In the genomic region with DNA sequence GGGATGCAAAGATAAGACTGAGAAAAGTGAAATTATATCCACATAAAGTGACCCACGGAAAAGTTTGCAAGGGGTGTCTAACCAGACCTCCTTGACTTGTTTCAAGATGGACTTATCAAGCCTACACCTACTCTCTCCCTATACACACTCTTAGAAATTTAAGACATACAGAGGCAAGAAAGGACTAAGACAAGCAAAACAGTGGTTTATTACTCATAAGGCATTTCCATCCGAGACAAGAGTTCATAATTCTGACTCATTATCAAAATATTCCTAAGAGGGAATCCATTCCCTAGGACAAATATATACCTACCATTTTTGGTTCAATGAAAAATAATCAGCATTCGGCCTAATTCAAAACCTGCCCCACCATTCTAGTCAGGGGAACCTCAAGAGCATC, we compare ENCODE assay signal across 23 cellular contexts.
DNase-seq lines count a peak whose midpoint lies in the region; ATAC-seq and TF ChIP-seq lines count a peak whose summit lies in the region.
"Had no signal": no experiment of that assay in that cellular context is flagged by ENCODE, and none has a peak within 500 bp of the region (broad histone marks: within the 10 kb centered on the region; RNA-seq: fewer than 3 reads in every experiment).

No MANE protein-coding gene starts in this region.

- no peaks in the 10 kb centered on the region for H3K36me3 ChIP-seq in skeletal muscle satellite cell (ENCODE audit: insufficient read depth, low read length)
- H3K36me3 ChIP-seq: ovary, Peyer's patch, right lobe of liver, tibial nerve had no signal

- H3K9ac ChIP-seq in skeletal muscle satellite cell (ENCODE audit: low read depth, low read length) = no peak overlapping the region

- H3K4me1 Mint-ChIP-seq in activated CD8-positive, alpha-beta T cell treated with anti-CD3 and anti-CD28 coated beads, Interleukin-2, amount 10 ng/mL, durations not matched to agents 7 days and 5 days (ENCODE audit: low read depth) = no peaks in the 10 kb centered on the region
- H3K4me1 Mint-ChIP-seq: activated CD8-positive, alpha-beta memory T cell treated with anti-CD3 and anti-CD28 coated beads, Interleukin-2, amount 10 ng/mL, durations not matched to agents 7 days and 5 days; activated naive CD8-positive, alpha-beta T cell treated with anti-CD3 and anti-CD28 coated beads for 36 hours; GM23338; naive thymus-derived CD4-positive, alpha-beta T cell had no signal

- POLR2A ChIA-PET in activated CD8-positive, alpha-beta T cell treated with anti-CD3 and anti-CD28 coated beads, Interleukin-2, amount 10 ng/mL, durations not matched to agents 7 days and 5 days (lab: Charles Lee) = no interaction called here

- H3K27ac Mint-ChIP-seq in activated CD8-positive, alpha-beta T cell treated with anti-CD3 and anti-CD28 coated beads, Interleukin-2, amount 10 ng/mL, durations not matched to agents 7 days and 5 days = no peak overlapping the region
- H3K27ac Mint-ChIP-seq: activated CD8-positive, alpha-beta memory T cell treated with anti-CD3 and anti-CD28 coated beads, Interleukin-2, amount 10 ng/mL, durations not matched to agents 7 days and 5 days; activated naive CD8-positive, alpha-beta T cell treated with anti-CD3 and anti-CD28 coated beads for 36 hours; GM23338; naive thymus-derived CD4-positive, alpha-beta T cell had no signal

- DNase-seq in HPDE6-E6E7 (ENCODE audit: extremely low spot score) = peak; percentile 0
- peak; percentile 0 to 24 for DNase-seq in SW 1271 (lab: John Stamatoyannopoulos, UW)
- peak; percentile 50 for DNase-seq in fibroblast of mammary gland (ENCODE audit: low read depth)
- no peak for DNase-seq in activated CD8-positive, alpha-beta T cell treated with anti-CD3 and anti-CD28 coated beads, Interleukin-2, amount 10 ng/mL, durations not matched to agents 7 days and 5 days
- DNase-seq in CD1c-positive myeloid dendritic cell (ENCODE audit: extremely low spot score) = no peak
- DNase-seq: activated CD4-positive, CD25-positive, alpha-beta regulatory T cell treated with anti-CD3 and anti-CD28 coated beads, Interleukin-2, amount 50 U/mL, for 72 hours; activated CD8-positive, alpha-beta memory T cell treated with anti-CD3 and anti-CD28 coated beads, Interleukin-2, amount 10 ng/mL, durations not matched to agents 7 days and 5 days; activated naive CD8-positive, alpha-beta T cell treated with anti-CD3 and anti-CD28 coated beads for 36 hours; Calu3; head of caudate nucleus; MM.1S; naive thymus-derived CD4-positive, alpha-beta T cell; NCI-H1694; NCI-H345; ovary; Peyer's patch; right lobe of liver; stimulated activated naive CD4-positive, alpha-beta T cell treated with Interleukin-2 at 50 U/mL for 16 hours had no signal

- no peaks in the 10 kb centered on the region for H3K36me3 Mint-ChIP-seq in activated CD8-positive, alpha-beta T cell treated with anti-CD3 and anti-CD28 coated beads, Interleukin-2, amount 10 ng/mL, durations not matched to agents 7 days and 5 days (ENCODE audit: low read depth)
- H3K36me3 Mint-ChIP-seq: activated CD8-positive, alpha-beta memory T cell treated with anti-CD3 and anti-CD28 coated beads, Interleukin-2, amount 10 ng/mL, durations not matched to agents 7 days and 5 days; activated naive CD8-positive, alpha-beta T cell treated with anti-CD3 and anti-CD28 coated beads for 36 hours had no signal

- H3K9me3 ChIP-seq in skeletal muscle satellite cell (replicated peaks; ENCODE audit: low read length) = peaks cover 5% of the 10 kb centered on the region
- H3K9me3 ChIP-seq: ovary, Peyer's patch, right lobe of liver, tibial nerve had no signal

- no peak for TF ChIP-seq CTCF in fibroblast of mammary gland (conservative IDR thresholded peaks at IDR 0.05; ENCODE audit: control insufficient read depth, insufficient read depth, low read depth, low read length)

- peaks cover 20% of the 10 kb centered on the region for H3K9me3 Mint-ChIP-seq in activated CD8-positive, alpha-beta T cell treated with anti-CD3 and anti-CD28 coated beads, Interleukin-2, amount 10 ng/mL, durations not matched to agents 7 days and 5 days (ENCODE audit: insufficient read depth)

- no peak for ATAC-seq in HG03442 (IDR thresholded peaks at IDR 0.05; ENCODE audit: unreplicated experiment)
- no peak for ATAC-seq in activated CD8-positive, alpha-beta T cell treated with anti-CD3 and anti-CD28 coated beads, Interleukin-2, amount 10 ng/mL, durations not matched to agents 7 days and 5 days
- ATAC-seq: activated CD8-positive, alpha-beta memory T cell treated with anti-CD3 and anti-CD28 coated beads, Interleukin-2, amount 10 ng/mL, durations not matched to agents 7 days and 5 days; GM23338; naive thymus-derived CD4-positive, alpha-beta T cell; right lobe of liver had no signal

- CTCF ChIA-PET in activated CD8-positive, alpha-beta T cell treated with anti-CD3 and anti-CD28 coated beads, Interleukin-2, amount 10 ng/mL, durations not matched to agents 7 days and 5 days (lab: Charles Lee) = no interaction called here

- H3K4me1 ChIP-seq in skeletal muscle satellite cell (ENCODE audit: control insufficient read depth, insufficient read depth, low read length) = peaks cover 18% of the 10 kb centered on the region
- H3K4me1 ChIP-seq: Peyer's patch, right lobe of liver, tibial nerve had no signal

- no peaks in the 10 kb centered on the region for H3K27me3 ChIP-seq in skeletal muscle satellite cell (ENCODE audit: control insufficient read depth, insufficient read depth, low read length)
- H3K27me3 ChIP-seq: ovary, Peyer's patch, right lobe of liver, tibial nerve had no signal

- no peak overlapping the region for H3K4me3 Mint-ChIP-seq in activated CD8-positive, alpha-beta T cell treated with anti-CD3 and anti-CD28 coated beads, Interleukin-2, amount 10 ng/mL, durations not matched to agents 7 days and 5 days
- H3K4me3 Mint-ChIP-seq: activated CD8-positive, alpha-beta memory T cell treated with anti-CD3 and anti-CD28 coated beads, Interleukin-2, amount 10 ng/mL, durations not matched to agents 7 days and 5 days; activated naive CD8-positive, alpha-beta T cell treated with anti-CD3 and anti-CD28 coated beads for 36 hours; GM23338; naive thymus-derived CD4-positive, alpha-beta T cell had no signal

- no peaks in the 10 kb centered on the region for H3K27me3 Mint-ChIP-seq in activated CD8-positive, alpha-beta T cell treated with anti-CD3 and anti-CD28 coated beads, Interleukin-2, amount 10 ng/mL, durations not matched to agents 7 days and 5 days (ENCODE audit: low read depth)
- H3K27me3 Mint-ChIP-seq: activated CD8-positive, alpha-beta memory T cell treated with anti-CD3 and anti-CD28 coated beads, Interleukin-2, amount 10 ng/mL, durations not matched to agents 7 days and 5 days; activated naive CD8-positive, alpha-beta T cell treated with anti-CD3 and anti-CD28 coated beads for 36 hours; naive thymus-derived CD4-positive, alpha-beta T cell had no signal

- no peak overlapping the region for H3K4me3 ChIP-seq in fibroblast of mammary gland (ENCODE audit: control insufficient read depth, low read depth, low read length)
- H3K4me3 ChIP-seq in skeletal muscle satellite cell (ENCODE audit: low read length) = no peak overlapping the region
- H3K4me3 ChIP-seq: GM23338, lung, ovary, Peyer's patch, right lobe of liver, tibial nerve had no signal

- H3K4me2 ChIP-seq in skeletal muscle satellite cell (ENCODE audit: low read length) = peak overlapping the region; percentile 38
- H3K4me2 ChIP-seq: GM23338 had no signal

Comparison
In these comparisons a context has a peak if more than half of its experiments do, and no peak if none do; other contexts are left out.
1. DNase-seq: peak in HPDE6-E6E7 (single experiment), SW 1271 (2 of 2) and fibroblast of mammary gland (single experiment); none in activated CD8-positive, alpha-beta T cell treated with anti-CD3 and anti-CD28 coated beads, Interleukin-2, amount 10 ng/mL, durations not matched to agents 7 days and 5 days (single experiment) and CD1c-positive myeloid dendritic cell (single experiment).